8 cellular contexts compared by ENCODE assay signal in genomic region chr6:127120109-127120786, GRCh38. TPM values are rescaled to one million over a fixed set of nuclear protein-coding genes. Genes with fewer than 3 reads are reported as not detected.
DNase-seq lines count a peak whose midpoint lies in the region; ATAC-seq and TF ChIP-seq lines count a peak whose summit lies in the region.

No MANE protein-coding gene starts in this region.

- no peaks in the 10 kb centered on the region for H3K9me3 Mint-ChIP-seq in activated B cell treated with CpG ODN at 0.5 μM for 24 hours

- intact Hi-C loops in activated B cell treated with CpG ODN at 0.5 μM for 24 hours (cut with micrococcal nuclease), result loop anchor here (2.0 kb wide), 1 partner anchor 147 kb away; the partner anchor contains the start of gene RNF146
- intact Hi-C loops in thyroid gland (cut with DNase I), result no loop called here

- CTCF ChIA-PET in activated B cell treated with CpG ODN at 0.5 μM for 24 hours (lab: Charles Lee), result interaction anchor here (1.5 kb wide), 1 partner anchor 1125 kb away, joined by 3 read pairs; no protein-coding TSS in a partner anchor

- no peak for TF ChIP-seq CTCF in activated B cell treated with CpG ODN at 0.5 μM for 24 hours (IDR thresholded peaks at IDR 0.05)
- no peak for TF ChIP-seq CTCF in thyroid gland (IDR thresholded peaks at IDR 0.05)

- WGBS in thyroid gland, 2 donors, result 7 to 8% methylated on average over 11 to 14 of the region's 34 CpGs

- no peak for TF ChIP-seq POLR2A in thyroid gland (IDR thresholded peaks at IDR 0.05)

- no peaks in the 10 kb centered on the region for H3K36me3 Mint-ChIP-seq in activated B cell treated with CpG ODN at 0.5 μM for 24 hours (ENCODE audit: low read depth)

- peak overlapping the region; percentile 61 for H3K4me3 ChIP-seq in iPS-18c (ENCODE audit: insufficient read depth, low read depth, low read length)
- H3K4me3 ChIP-seq in thyroid gland (replicated peaks in 1 of 3), result peak overlapping the region in 2 of 3 donors; percentile 28 to 37

- peak; percentile 1 for DNase-seq in EL
- no peak for DNase-seq in activated B cell treated with CpG ODN at 0.5 μM for 24 hours
- peak; percentile 2 to 3 for DNase-seq in thyroid gland
- no peak for DNase-seq in NOMO-1 (lab: John Stamatoyannopoulos, UW; ENCODE audit: unreplicated experiment in 2 of 2)
- no peak for DNase-seq in AG08396 (ENCODE audit: low spot score)
- no peak for DNase-seq in NK-92 treated with Interleukin-12 subunit alpha and Interleukin-12 subunit beta, amount 100 ng/mL, for 24 hours (lab: John Stamatoyannopoulos, UW)

- peak overlapping the region; percentile 72 for H3K4me3 Mint-ChIP-seq in activated B cell treated with CpG ODN at 0.5 μM for 24 hours

- H3K27ac Mint-ChIP-seq in activated B cell treated with CpG ODN at 0.5 μM for 24 hours, result no peak overlapping the region

- H3K27ac ChIP-seq in thyroid gland, result peak overlapping the region in 1 of 3 donors; percentile 36

- POLR2A ChIA-PET in activated B cell treated with CpG ODN at 0.5 μM for 24 hours (lab: Charles Lee), result no interaction called here

- peaks cover 16 to 23% of the 10 kb centered on the region in 2 donors for H3K4me1 ChIP-seq in thyroid gland

- H3K9me3 ChIP-seq in iPS-18c (ENCODE audit: control insufficient read depth, insufficient read depth, low read length), result peaks cover 2% of the 10 kb centered on the region
- no peaks in the 10 kb centered on the region for H3K9me3 ChIP-seq in thyroid gland

- H3K27me3 Mint-ChIP-seq in activated B cell treated with CpG ODN at 0.5 μM for 24 hours, result peaks cover 49% of the 10 kb centered on the region

- ATAC-seq in GM21528 (IDR thresholded peaks at IDR 0.05; ENCODE audit: low FRiP score, unreplicated experiment), result peak; percentile 11
- no peak for ATAC-seq in activated B cell treated with CpG ODN at 0.5 μM for 24 hours (ENCODE audit: low read depth)

- H3K36me3 ChIP-seq in thyroid gland, result no peaks in the 10 kb centered on the region

- peaks cover 35% of the 10 kb centered on the region for H3K4me1 Mint-ChIP-seq in activated B cell treated with CpG ODN at 0.5 μM for 24 hours

- peaks cover 5% of the 10 kb centered on the region for H3K27me3 ChIP-seq in thyroid gland

RNA-seq across cellular contexts. Expression of gene RSPO3, which starts 1.8 kb away (rescaled TPM):
- total RNA-seq in activated B cell treated with CpG ODN at 0.5 μM for 24 hours (not detected in 2 replicates), thyroid gland (10 to 100 TPM in 1 of 4 donors, 1 to 10 TPM in 3; 1.8 to 13.9 (median 3.4) TPM)

Comparison
In these comparisons a context has a peak if more than half of its experiments do, and no peak if none do; other contexts are left out.
1. DNase-seq: peak in EL (single experiment) and thyroid gland (2 of 2); none in activated B cell treated with CpG ODN at 0.5 μM for 24 hours (single experiment), NOMO-1 (0 of 2), AG08396 (single experiment) and NK-92 treated with Interleukin-12 subunit alpha and Interleukin-12 subunit beta, amount 100 ng/mL, for 24 hours (single experiment).